In the genomic region with DNA sequence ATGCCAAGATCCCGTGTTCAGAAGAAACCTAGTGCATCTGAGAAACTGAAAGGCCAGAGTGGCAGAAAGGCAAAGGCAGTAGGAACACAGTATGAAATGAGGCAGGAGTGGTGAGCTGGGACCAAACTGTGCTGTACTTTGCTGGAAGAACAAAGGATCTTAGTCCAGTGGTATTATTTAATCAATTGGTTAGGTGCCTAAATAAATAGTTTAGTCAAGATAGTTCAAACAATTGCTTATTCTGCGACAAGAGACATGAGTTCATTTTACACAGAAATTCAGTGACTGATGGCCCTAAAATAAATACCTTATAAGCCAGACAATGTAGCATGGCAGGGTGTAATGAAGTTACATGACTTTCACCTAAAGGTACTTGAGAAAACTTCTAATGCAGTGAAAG, we compare ENCODE assay signal across 20 cellular contexts.
"Had no signal": no experiment of that assay in that cellular context is flagged by ENCODE, and none has a peak within 500 bp of the region (broad histone marks: within the 10 kb centered on the region; RNA-seq: fewer than 3 reads in every experiment).

No MANE protein-coding gene starts in this region.

- H3K9ac ChIP-seq: neural progenitor cell had no signal

- H3K9me3 ChIP-seq: psoas muscle, right atrium auricular region, stomach, suprapubic skin, tibial nerve had no signal

- FAIRE-seq: kidney had no signal

- ATAC-seq: activated CD8-positive, alpha-beta memory T cell treated with anti-CD3 and anti-CD28 coated beads, Interleukin-2, amount 10 ng/mL, durations not matched to agents 7 days and 5 days; activated CD8-positive, alpha-beta T cell treated with anti-CD3 and anti-CD28 coated beads for 36 hours; esophagus mucosa; naive thymus-derived CD8-positive, alpha-beta T cell; psoas muscle had no signal

- H3K4me1 ChIP-seq: neural progenitor cell, psoas muscle, right atrium auricular region, suprapubic skin, tibial nerve had no signal

- H3K36me3 ChIP-seq: neural progenitor cell, right atrium auricular region, stomach, suprapubic skin, tibial nerve, WERI-Rb-1 had no signal

- DNase-seq: activated CD4-positive, alpha-beta T cell treated with anti-CD3 and anti-CD28 coated beads, Interleukin-2, amount 10 ng/mL, durations not matched to agents 7 days and 5 days; activated CD4-positive, CD25-positive, alpha-beta regulatory T cell treated with anti-CD3 and anti-CD28 coated beads, Interleukin-2, amount 50 U/mL, for 72 hours; activated CD8-positive, alpha-beta memory T cell treated with anti-CD3 and anti-CD28 coated beads, Interleukin-2, amount 10 ng/mL, durations not matched to agents 7 days and 5 days; activated CD8-positive, alpha-beta T cell treated with anti-CD3 and anti-CD28 coated beads for 36 hours; activated gamma-delta T cell treated with Interleukin-2 at 50 U/mL for 16 hours; anterior cingulate cortex; central memory CD4-positive, alpha-beta T cell; effector memory CD4-positive, alpha-beta T cell; foreskin melanocyte; kidney; naive thymus-derived CD8-positive, alpha-beta T cell; psoas muscle; stomach; WERI-Rb-1 had no signal

- H2AFZ ChIP-seq: neural progenitor cell had no signal

- H3K4me2 ChIP-seq: neural progenitor cell had no signal

- H3K27ac ChIP-seq: neural progenitor cell, psoas muscle, right atrium auricular region, skin epidermis, stomach, suprapubic skin, tibial nerve, WERI-Rb-1 had no signal

- H3K4me3 ChIP-seq: neural progenitor cell, psoas muscle, right atrium auricular region, skin epidermis, stomach, suprapubic skin, tibial nerve had no signal

- H3K27me3 ChIP-seq: neural progenitor cell, right atrium auricular region, stomach, suprapubic skin, tibial nerve had no signal
